Comparison of ENCODE assay signal across 1 cellular context in genomic region chr5:131541766-131542165, GRCh38.
TF ChIP-seq lines count a peak whose summit lies in the region.

No MANE protein-coding gene starts in this region.

TF ChIP-seq in GM12878, 131 proteins besides CTCF, POLR2A, EP300 and RAD21:
- TF ChIP-seq PKNOX1 (IDR thresholded peaks at IDR 0.05) (peak; percentile 19; the same call in 1 of the 2 replicates), JUNB (IDR thresholded peaks at IDR 0.05) (peak; percentile 45), SMARCA5 (IDR thresholded peaks at IDR 0.05) (no peak)
